Comparison of ENCODE assay signal across 17 cellular contexts in the genomic region with DNA sequence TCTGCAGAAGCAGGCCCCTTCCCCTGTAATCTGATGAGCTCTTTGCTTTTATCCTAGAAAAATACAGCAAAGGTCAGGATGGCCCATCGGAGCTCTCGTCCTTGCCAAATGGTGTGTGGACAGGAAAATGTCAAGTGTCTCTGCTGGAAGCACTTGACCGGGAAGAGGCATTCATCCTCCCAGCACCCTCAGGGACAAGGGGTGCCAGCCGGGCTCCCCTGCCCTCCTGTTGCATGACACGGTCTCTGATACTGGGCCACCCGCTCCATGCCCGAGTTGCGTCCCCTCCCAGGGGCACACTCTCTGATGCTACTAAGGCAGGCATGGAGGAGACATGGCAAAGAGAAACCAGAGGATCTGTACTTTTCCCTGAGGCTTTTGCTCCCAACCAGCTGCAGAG.
"Had no signal": no experiment of that assay in that cellular context is flagged by ENCODE, and none has a peak within 500 bp of the region (broad histone marks: within the 10 kb centered on the region; RNA-seq: fewer than 3 reads in every experiment).

No MANE protein-coding gene starts in this region.

- H3K4me3 ChIP-seq: heart right ventricle, testis, vagina had no signal

- H3K4me1 ChIP-seq: testis had no signal

- H3K27ac ChIP-seq: epithelial cell of prostate, heart right ventricle, testis, vagina had no signal

- ATAC-seq: activated CD4-positive, alpha-beta T cell treated with anti-CD3 and anti-CD28 coated beads for 36 hours; naive thymus-derived CD8-positive, alpha-beta T cell; stimulated activated naive B cell treated with anti-CD40 and anti-IgM and Interleukin-4, amounts not matched to agents 10 μg/mL and 1 μg/mL and 100 μg/mL, for 72 hours had no signal

- H3K36me3 ChIP-seq: heart right ventricle, vagina had no signal

- DNase-seq: activated B cell treated with CpG ODN at 0.5 μM for 24 hours; activated CD4-positive, alpha-beta T cell treated with anti-CD3 and anti-CD28 coated beads for 36 hours; activated CD4-positive, alpha-beta T cell treated with anti-CD3 and anti-CD28 coated beads, Interleukin-2, amount 50 U/mL, for 4 hours; activated CD8-positive, alpha-beta memory T cell treated with anti-CD3 and anti-CD28 coated beads for 24 hours; activated CD8-positive, alpha-beta memory T cell treated with anti-CD3 and anti-CD28 coated beads, Interleukin-2, amount 50 U/mL, for 4 hours; activated naive CD4-positive, alpha-beta T cell treated with anti-CD3 and anti-CD28 coated beads, Interleukin-2, amount 10 ng/mL, durations not matched to agents 7 days and 5 days; activated T-cell treated with anti-CD3 and anti-CD28 coated beads, Interleukin-2, amount 50 U/mL, for 48 hours; cortex of kidney; heart right ventricle; naive thymus-derived CD8-positive, alpha-beta T cell; retina; stimulated activated CD4-positive, alpha-beta T cell treated with anti-CD3 and anti-CD28 coated beads, Interleukin-2, amount 100 ng/mL, for 48 hours; stimulated activated CD8-positive, alpha-beta memory T cell treated with anti-CD3 and anti-CD28 coated beads, Interleukin-4, amount 100 ng/mL, for 48 hours; stimulated activated naive B cell treated with anti-CD40 and anti-IgM and Interleukin-4, amounts not matched to agents 10 μg/mL and 1 μg/mL and 100 μg/mL, for 72 hours; testis had no signal

- H3K27me3 ChIP-seq: testis, vagina had no signal

- H3K9me3 ChIP-seq: heart right ventricle, testis, vagina had no signal
